In genomic region chr5:173325091-173325698, GRCh38 we compare ENCODE assay signal across 12 cellular contexts. TPM values are rescaled to one million over a fixed set of nuclear protein-coding genes. Genes with fewer than 3 reads are reported as not detected.
DNase-seq lines count a peak whose midpoint lies in the region; ATAC-seq, FAIRE-seq and TF ChIP-seq lines count a peak whose summit lies in the region.
"Had no signal": no experiment of that assay in that cellular context is flagged by ENCODE, and none has a peak within 500 bp of the region (broad histone marks: within the 10 kb centered on the region; RNA-seq: fewer than 3 reads in every experiment).

No MANE protein-coding gene starts in this region.

- intact Hi-C loops in pancreas (cut with DNase I), result no loop called here

- WGBS in pancreas, 2 donors, result 50 to 52% methylated on average over 13 of the region's 13 CpGs

- no peak overlapping the region for H3K27ac ChIP-seq in HUES48 (ENCODE audit: low read depth, low read length)
- peak overlapping the region; percentile 89 for H3K27ac ChIP-seq in brain microvascular endothelial cell
- H3K27ac ChIP-seq in pancreas, result peak overlapping the region; percentile 8 to 75 (median 38)

- H3K4me3 Mint-ChIP-seq in T-helper 2 cell treated with Interferon-gamma antibody and Interleukin-4, amounts not matched to agents 5 μg/mL and 100 μg/mL, for 36 hours, result peak overlapping the region; percentile 98

- in situ Hi-C loops in brain microvascular endothelial cell (cut with HindIII; ENCODE audit: low pct_ligation_motif_present, low sequenced_read_pairs), result no loop called here

- DNase-seq in T-helper 2 cell treated with Interferon-gamma antibody and Interleukin-4, amounts not matched to agents 5 μg/mL and 100 μg/mL, for 36 hours (ENCODE audit: low spot score), result no peak
- no peak for DNase-seq in T-helper 2 cell
- no peak for DNase-seq in brain microvascular endothelial cell
- no peak for DNase-seq in pancreas
- no peak for DNase-seq in iPS-NIHi7 (ENCODE audit: extremely low spot score)
- DNase-seq in GDM1 (lab: John Stamatoyannopoulos, UW), result no peak
- DNase-seq in retina, result no peak
- DNase-seq: activated gamma-delta T cell, HCEC 1CT, MV-4-11, testis had no signal

- H3K27ac Mint-ChIP-seq in T-helper 2 cell treated with Interferon-gamma antibody and Interleukin-4, amounts not matched to agents 5 μg/mL and 100 μg/mL, for 36 hours, result no peak overlapping the region

- H3K36me3 ChIP-seq in HUES48 (ENCODE audit: control insufficient read depth, insufficient read depth, low read length) (peaks cover 58% of the 10 kb centered on the region), brain microvascular endothelial cell (replicated peaks) (peaks cover 55% of the 10 kb centered on the region), pancreas (peaks cover 0 to 4% (median 0%) of the 10 kb centered on the region in 3 donors)

- no peak overlapping the region for H3K9ac ChIP-seq in HUES48 (ENCODE audit: low read depth, low read length)

- no peak for TF ChIP-seq CTCF in brain microvascular endothelial cell (IDR thresholded peaks at IDR 0.05; ENCODE audit: low read depth, low read length, missing control alignments)
- TF ChIP-seq CTCF in pancreas (IDR thresholded peaks at IDR 0.05), result no peak

- no peaks in the 10 kb centered on the region for H3K9me3 Mint-ChIP-seq in T-helper 2 cell treated with Interferon-gamma antibody and Interleukin-4, amounts not matched to agents 5 μg/mL and 100 μg/mL, for 36 hours

- H3K36me3 Mint-ChIP-seq in T-helper 2 cell treated with Interferon-gamma antibody and Interleukin-4, amounts not matched to agents 5 μg/mL and 100 μg/mL, for 36 hours (ENCODE audit: low read depth), result peaks cover 37% of the 10 kb centered on the region

- peaks cover 38% of the 10 kb centered on the region for H3K4me1 Mint-ChIP-seq in T-helper 2 cell treated with Interferon-gamma antibody and Interleukin-4, amounts not matched to agents 5 μg/mL and 100 μg/mL, for 36 hours (ENCODE audit: low read depth)

- peaks cover 2% of the 10 kb centered on the region for H3K27me3 Mint-ChIP-seq in T-helper 2 cell treated with Interferon-gamma antibody and Interleukin-4, amounts not matched to agents 5 μg/mL and 100 μg/mL, for 36 hours (ENCODE audit: low read depth)

- no peak for FAIRE-seq in pancreas (lab: Jason Lieb, UNC)

- peak overlapping the region; percentile 68; the same call in 1 of the 2 replicates for H3K4me3 ChIP-seq in HUES48 (ENCODE audit: low read depth, low read length)
- peak overlapping the region; percentile 83 for H3K4me3 ChIP-seq in brain microvascular endothelial cell (ENCODE audit: low read depth, low read length)
- peak overlapping the region in 3 of 4 donors; percentile 52 to 64 (median 60) for H3K4me3 ChIP-seq in pancreas
- H3K4me3 ChIP-seq: testis had no signal

- H3K27me3 ChIP-seq in HUES48 (ENCODE audit: control insufficient read depth, insufficient read depth, low read length) (peaks cover 11% of the 10 kb centered on the region), brain microvascular endothelial cell (replicated peaks) (no peaks in the 10 kb centered on the region), pancreas (no peaks in the 10 kb centered on the region)
- H3K27me3 ChIP-seq: testis had no signal

- peaks cover 15% of the 10 kb centered on the region for H3K4me1 ChIP-seq in HUES48 (ENCODE audit: control insufficient read depth, insufficient read depth, low read length)
- peaks cover 9 to 26% (median 11%) of the 10 kb centered on the region in 3 donors for H3K4me1 ChIP-seq in pancreas

- ATAC-seq in pancreas, result no peak

- H3K9me3 ChIP-seq in HUES48 (ENCODE audit: control insufficient read depth, insufficient read depth, low read length), result no peaks in the 10 kb centered on the region
- no peaks in the 10 kb centered on the region for H3K9me3 ChIP-seq in pancreas
- H3K9me3 ChIP-seq: testis had no signal

RNA-seq across cellular contexts. Expression of gene STC2, which starts 3.0 kb away (rescaled TPM):
- 100 to 1,000 TPM in 1 of 6 donors, 10 to 100 TPM in 4, 1 to 10 TPM in 1; 6.8 to 117 (median 14.1) TPM for total RNA-seq in pancreas
- polyA plus RNA-seq in pancreas, result 1 to 10 TPM; 6.1 to 6.9 TPM
